ENCODE assay signal across 13 cellular contexts in the genomic region with DNA sequence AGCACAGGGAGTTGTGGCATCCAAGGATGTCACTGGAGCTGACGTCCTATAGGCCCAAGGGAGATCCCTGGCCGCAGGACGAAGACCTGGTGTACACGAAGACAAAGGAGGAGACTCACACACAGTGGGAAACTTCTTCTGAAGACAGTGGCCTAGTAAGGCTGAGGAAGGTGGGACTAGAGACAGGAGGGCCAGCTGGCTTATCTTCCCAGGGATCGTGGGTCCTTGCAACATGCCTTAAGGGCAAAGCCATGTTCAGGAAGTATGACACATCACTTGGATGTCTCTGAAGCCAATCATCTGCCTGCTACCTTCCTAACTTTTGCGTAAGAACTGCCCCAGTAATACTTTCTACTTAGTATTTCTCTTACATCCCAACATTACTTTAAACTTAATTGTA. TPM values are rescaled to one million over a fixed set of nuclear protein-coding genes. Genes with fewer than 3 reads are reported as not detected.
DNase-seq lines count a peak whose midpoint lies in the region; ATAC-seq, FAIRE-seq and TF ChIP-seq lines count a peak whose summit lies in the region.
"Had no signal": no experiment of that assay in that cellular context is flagged by ENCODE, and none has a peak within 500 bp of the region (broad histone marks: within the 10 kb centered on the region; RNA-seq: fewer than 3 reads in every experiment).

No MANE protein-coding gene starts in this region.

- CTCF ChIA-PET in PC-9 (lab: Charles Lee) (interaction anchor here (1.3 kb wide), 1 partner anchor 11 kb away, joined by 4 read pairs; no protein-coding TSS in a partner anchor), H1 (lab: Charles Lee; ENCODE audit: partially characterized antibody) (interaction anchor here (0.6 to 2.8 kb wide), 5 partner anchors 11 to 1269 kb away, joined by 3 to 22 read pairs (median 11); no protein-coding TSS in a partner anchor)

- H3K9me2 ChIP-seq in PC-9 (ENCODE audit: insufficient read depth) = no peaks in the 10 kb centered on the region

- H3K27me3 ChIP-seq in PC-9 (ENCODE audit: insufficient read depth, low read depth) = no peaks in the 10 kb centered on the region
- H3K27me3 ChIP-seq in H1 (replicated peaks in 1 of 4; ENCODE audit: control insufficient read depth in 3 of 4, extremely low read depth in 1 of 4, insufficient read depth in 3 of 4, low read length in 3 of 4) = no peaks in the 10 kb centered on the region; a peak in 2 of 7 replicates
- H3K27me3 ChIP-seq in smooth muscle cell (ENCODE audit: low read depth) = no peaks in the 10 kb centered on the region
- H3K27me3 ChIP-seq: esophagus muscularis mucosa, ovary, suprapubic skin had no signal

- H3K79me1 ChIP-seq in H1 (ENCODE audit: low read depth, low read length) = no peaks in the 10 kb centered on the region

- no peak overlapping the region for H4K8ac ChIP-seq in H1 (ENCODE audit: extremely low read depth, insufficient read depth, low read length)

- H3K56ac ChIP-seq in H1 (replicated peaks; ENCODE audit: insufficient read length, low read depth, low read length) = no peak overlapping the region

- WGBS in H1 (ENCODE audit: extremely low coverage in 1 of 2, insufficient coverage in 1 of 2, insufficient read length in 1 of 2, insufficient replicate concordance in 2 of 2, low coverage in 1 of 2, low lambda C conversion rate in 2 of 2, missing lambda C conversion rate in 1 of 2), 2 experiments = 90% methylated on average over 6 of the region's 6 CpGs; no CpG with 5 or more reads in 1 of the 2 experiments
- WGBS in smooth muscle cell (ENCODE audit: low lambda C conversion rate) = 52% methylated on average over 6 of the region's 6 CpGs

- H4K91ac ChIP-seq in H1 (replicated peaks; ENCODE audit: insufficient read length, low read length) = peak overlapping the region; percentile 39

- no peak overlapping the region for H2BK20ac ChIP-seq in H1 (ENCODE audit: low read length)

- H3K9me3 ChIP-seq in PC-9 (ENCODE audit: insufficient read depth, low read depth) (no peaks in the 10 kb centered on the region), H1 (ENCODE audit: insufficient read depth in 2 of 2, low read depth in 1 of 2, low read length in 1 of 2) (no peaks in the 10 kb centered on the region), smooth muscle cell (replicated peaks; ENCODE audit: low read depth) (no peaks in the 10 kb centered on the region)
- H3K9me3 ChIP-seq: esophagus muscularis mucosa, ovary, suprapubic skin had no signal

- no peaks in the 10 kb centered on the region for H3K79me2 ChIP-seq in PC-9 (ENCODE audit: low read depth)
- no peaks in the 10 kb centered on the region for H3K79me2 ChIP-seq in H1 (ENCODE audit: control insufficient read depth in 1 of 2, insufficient read depth in 2 of 2, low read length in 2 of 2)
- H3K79me2 ChIP-seq in smooth muscle cell (ENCODE audit: low read depth) = no peaks in the 10 kb centered on the region

- H2BK5ac ChIP-seq in H1 (ENCODE audit: low read depth, low read length) = no peak overlapping the region

- TF ChIP-seq CTCF in PC-9 (conservative IDR thresholded peaks at IDR 0.05) = no peak
- TF ChIP-seq CTCF in H1 (IDR thresholded peaks at IDR 0.05; ENCODE audit: control extremely low read depth in 1 of 3, insufficient read depth in 1 of 3, low read depth in 1 of 3, low read length in 3 of 3) = no peak
- no peak for TF ChIP-seq CTCF in smooth muscle cell (IDR thresholded peaks at IDR 0.05; ENCODE audit: borderline replicate concordance, insufficient read depth, poor library complexity, severe bottlenecking)

- no peak overlapping the region for H4K5ac ChIP-seq in H1 (ENCODE audit: insufficient read length, low read depth, low read length)

- no peak overlapping the region for H2BK12ac ChIP-seq in H1 (ENCODE audit: low read depth, low read length)

- intact Hi-C loops in PC-9 (cut with micrococcal nuclease; ENCODE audit: unreplicated experiment) = no loop called here

- TF ChIP-seq EP300 in H1 (IDR thresholded peaks at IDR 0.05; ENCODE audit: borderline replicate concordance in 1 of 2, low read depth in 2 of 2, low read length in 2 of 2) = no peak

- H2BK120ac ChIP-seq in H1 (replicated peaks; ENCODE audit: low read depth, low read length) = no peak overlapping the region

- H4K20me1 ChIP-seq in PC-9 (ENCODE audit: insufficient read depth) = no peaks in the 10 kb centered on the region
- no peaks in the 10 kb centered on the region for H4K20me1 ChIP-seq in H1 (replicated peaks in 1 of 2; ENCODE audit: control insufficient read depth in 1 of 2, insufficient read depth in 2 of 2, low read length in 2 of 2)
- no peaks in the 10 kb centered on the region for H4K20me1 ChIP-seq in smooth muscle cell (ENCODE audit: low read depth)

- no peak for TF ChIP-seq RAD21 in H1 (IDR thresholded peaks at IDR 0.05 in 1 of 2, conservative IDR thresholded peaks at IDR 0.05 in 1 of 2; ENCODE audit: low read depth in 2 of 2, low read length in 2 of 2)

- H3K4me1 ChIP-seq in PC-9 (replicated peaks; ENCODE audit: insufficient read depth) (peaks cover 54% of the 10 kb centered on the region), H1 (replicated peaks in 1 of 4; ENCODE audit: control insufficient read depth in 3 of 4, insufficient read depth in 4 of 4, low read length in 3 of 4) (peaks cover 0 to 2% (median 1%) of the 10 kb centered on the region in 4 experiments; a peak in 1 of 7 replicates), smooth muscle cell (ENCODE audit: low read depth) (peaks cover 10% of the 10 kb centered on the region)
- H3K4me1 ChIP-seq: esophagus muscularis mucosa had no signal

- POLR2A ChIA-PET in PC-9 (lab: Charles Lee; ENCODE audit: unreplicated experiment) (interaction anchor here (0.6 kb wide), 1 partner anchor 51 kb away, joined by 5 read pairs; no protein-coding TSS in a partner anchor), H1 (lab: Charles Lee; ENCODE audit: partially characterized antibody) (no interaction called here)

- no peak overlapping the region for H3K4ac ChIP-seq in H1 (replicated peaks; ENCODE audit: insufficient read length, low read depth, low read length)

- no peak overlapping the region for H3K18ac ChIP-seq in H1 (ENCODE audit: extremely low read depth, low read length)

- H2AFZ ChIP-seq in PC-9 = no peak overlapping the region
- 0 out of 2 replicates have a peak overlapping the region, but pooled peaks have one; percentile 5 for H2AFZ ChIP-seq in H1 (ENCODE audit: low read length)
- H2AFZ ChIP-seq in smooth muscle cell (ENCODE audit: low read depth) = no peak overlapping the region

- FAIRE-seq in H1 (lab: Jason Lieb, UNC) (no peak), frontal cortex (lab: Jason Lieb, UNC) (no peak)

- H3K14ac ChIP-seq in H1 (ENCODE audit: insufficient read length) = no peak overlapping the region

- ATAC-seq in GM18909 (IDR thresholded peaks at IDR 0.05; ENCODE audit: poor library complexity, unreplicated experiment) (no peak), HG03439 (IDR thresholded peaks at IDR 0.05; ENCODE audit: unreplicated experiment) (no peak)
- ATAC-seq: left lobe of liver had no signal

- no peaks in the 10 kb centered on the region for H3K23me2 ChIP-seq in H1 (ENCODE audit: low read depth, low read length)

- TF ChIP-seq POLR2A in H1 (IDR thresholded peaks at IDR 0.05; ENCODE audit: control extremely low read depth in 1 of 2, low read depth in 2 of 2, low read length in 2 of 2) = no peak

- no peak overlapping the region for H3K23ac ChIP-seq in H1 (ENCODE audit: insufficient read length)

- H2AK5ac ChIP-seq in H1 (ENCODE audit: low read depth, low read length) = no peak overlapping the region

- H3K36me3 ChIP-seq in PC-9 (ENCODE audit: low read depth) (no peaks in the 10 kb centered on the region), H1 (ENCODE audit: control insufficient read depth in 2 of 4, insufficient read depth in 4 of 4, low read length in 3 of 4) (no peaks in the 10 kb centered on the region), smooth muscle cell (ENCODE audit: low read depth) (no peaks in the 10 kb centered on the region)
- H3K36me3 ChIP-seq: esophagus muscularis mucosa, ovary, suprapubic skin had no signal

- no peak overlapping the region for H2BK15ac ChIP-seq in H1 (ENCODE audit: low read length)

- no TSS peak for BruUV-seq in PC-9 (replicated peaks; lab: Mats Ljungman, UMichigan)

- DNase-seq in activated CD8-positive, alpha-beta memory T cell treated with anti-CD3 and anti-CD28 coated beads for 24 hours = peak; percentile 41
- no peak for DNase-seq in activated CD8-positive, alpha-beta memory T cell treated with anti-CD3 and anti-CD28 coated beads, Interleukin-2, amount 50 U/mL, for 4 hours
- DNase-seq in PC-9 (peak; percentile 73 to 94), H1 (ENCODE audit: low read depth in 1 of 2, low spot score in 2 of 2) (peak in 1 of 2 experiments; percentile 38), smooth muscle cell (lab: John Stamatoyannopoulos, UW; ENCODE audit: unreplicated experiment) (no peak), frontal cortex (ENCODE audit: low spot score in 2 of 2) (no peak)
- DNase-seq: ovary; stimulated activated CD4-positive, alpha-beta T cell treated with anti-CD3 and anti-CD28 coated beads, Interleukin-2, amount 100 ng/mL, for 48 hours had no signal

- H3K4me3 ChIP-seq in PC-9 (no peak overlapping the region), H1 (ENCODE audit: extremely low read depth in 1 of 4, insufficient read depth in 2 of 4, low read depth in 3 of 4, low read length in 4 of 4) (no peak overlapping the region), smooth muscle cell (no peak overlapping the region)
- H3K4me3 ChIP-seq: esophagus muscularis mucosa, ovary, suprapubic skin had no signal

- peaks cover 38% of the 10 kb centered on the region for H3F3A ChIP-seq in PC-9 (ENCODE audit: insufficient read depth, low read depth)
- H3F3A ChIP-seq in smooth muscle cell (ENCODE audit: low read depth) = peaks cover 4% of the 10 kb centered on the region

- H3K4me2 ChIP-seq in PC-9 = peak overlapping the region; percentile 67
- no peak overlapping the region for H3K4me2 ChIP-seq in H1 (ENCODE audit: insufficient read depth in 1 of 2, low read depth in 2 of 2, low read length in 2 of 2)
- peak overlapping the region; percentile 74 for H3K4me2 ChIP-seq in smooth muscle cell

- H3K27ac ChIP-seq in PC-9 = peak overlapping the region; percentile 97
- H3K27ac ChIP-seq in H1 (ENCODE audit: low read depth, low read length) = no peak overlapping the region
- H3K27ac ChIP-seq in smooth muscle cell (ENCODE audit: low read depth) = peak overlapping the region; percentile 52
- H3K27ac ChIP-seq: esophagus muscularis mucosa, ovary, suprapubic skin had no signal

- H3K9ac ChIP-seq in H1 (replicated peaks in 1 of 4; ENCODE audit: extremely low read depth in 1 of 4, low read depth in 3 of 4, low read length in 3 of 4) = no peak overlapping the region
- H3K9ac ChIP-seq in smooth muscle cell (ENCODE audit: low read depth) = no peak overlapping the region

RNA-seq across cellular contexts. Expression of a gene that starts 30.4 kb away (rescaled TPM):
- total RNA-seq in PC-9 (2021) (0.85 and 1.5 TPM in 2 replicates), smooth muscle cell (0.04 and 0.22 TPM in 2 replicates), frontal cortex (under 0.01 TPM)
- total RNA-seq in H1 (2021; fragmentation: NEBNext Ultra II Directional; extraction: Animal tissue kit (Norgen Biotek cat#: 25700)) = not detected in 2 replicates
- polyA plus RNA-seq in H1 (2011; rRNA removed) (under 0.01 TPM in 1 of 2 replicates, not detected in the other), smooth muscle cell (0.16 and 0.50 TPM in 2 replicates)
- polyA plus RNA-seq in H1 (2011; cell fraction: cytosol; rRNA removed) = 0.01 TPM
- not detected for polyA plus RNA-seq in H1 (2011; cell fraction: nucleus; rRNA removed)
- not detected in 4 replicates for polyA plus RNA-seq in H1 (2012, experiment 1 of 2)
- not detected for polyA plus RNA-seq in H1 (2012, experiment 2 of 2)
- polyA plus RNA-seq in H1 (2013, experiment 1 of 2) = not detected
- under 0.01 TPM for polyA plus RNA-seq in H1 (2013, experiment 2 of 2)
- not detected in 2 replicates for polyA minus RNA-seq in H1 (2011; rRNA and poly(A)+ RNA removed)
- not detected for polyA minus RNA-seq in H1 (2011; cell fraction: cytosol; rRNA and poly(A)+ RNA removed)
- polyA minus RNA-seq in H1 (2011; cell fraction: nucleus; rRNA and poly(A)+ RNA removed) = not detected

Comparison
In these comparisons a context has a peak if more than half of its experiments do, and no peak if none do; other contexts are left out.
1. DNase-seq: peak in activated CD8-positive, alpha-beta memory T cell treated with anti-CD3 and anti-CD28 coated beads for 24 hours (single experiment) and PC-9 (2 of 2); none in activated CD8-positive, alpha-beta memory T cell treated with anti-CD3 and anti-CD28 coated beads, Interleukin-2, amount 50 U/mL, for 4 hours (single experiment), smooth muscle cell (single experiment) and frontal cortex (0 of 2).
2. H3K4me2 ChIP-seq: peak in PC-9 (single experiment) and smooth muscle cell (single experiment); none in H1 (0 of 2).